Comparison of ENCODE assay signal across 9 cellular contexts in the genomic region with DNA sequence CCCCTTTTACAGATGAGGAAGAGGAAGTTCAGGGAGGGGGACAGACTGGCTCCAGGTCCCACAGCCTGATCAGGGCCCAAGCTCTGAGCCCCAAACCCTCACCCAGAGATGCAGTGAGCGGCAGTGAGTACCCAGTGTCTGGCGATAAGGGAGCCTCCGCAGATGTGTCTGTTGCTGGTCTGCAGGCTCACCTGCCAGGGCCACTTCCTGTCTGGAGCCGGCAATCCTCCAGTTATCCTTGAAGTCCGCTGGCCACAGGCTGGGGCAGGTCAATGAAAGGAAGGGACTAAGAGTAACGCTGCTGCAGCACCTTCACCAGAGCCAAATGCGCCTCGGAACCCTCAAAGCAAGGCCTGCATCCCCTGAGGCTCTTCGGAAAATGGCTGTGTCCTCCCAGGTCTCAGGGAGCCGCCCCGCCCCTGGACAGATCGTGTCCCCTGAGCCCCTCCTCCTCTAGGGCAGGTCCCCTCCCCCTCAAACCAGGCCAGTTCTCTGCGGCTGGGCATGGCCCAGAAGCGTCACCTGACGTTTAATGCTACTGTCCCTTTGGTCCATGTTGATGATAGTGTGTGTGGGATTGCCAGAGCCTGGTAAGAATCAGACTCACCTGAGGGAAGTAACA. TPM values are rescaled to one million over a fixed set of nuclear protein-coding genes. Genes with fewer than 3 reads are reported as not detected.
DNase-seq lines count a peak whose midpoint lies in the region; ATAC-seq and TF ChIP-seq lines count a peak whose summit lies in the region.
"Had no signal": no experiment of that assay in that cellular context is flagged by ENCODE, and none has a peak within 500 bp of the region (broad histone marks: within the 10 kb centered on the region; RNA-seq: fewer than 3 reads in every experiment).

No MANE protein-coding gene starts in this region.

- H2BK12ac ChIP-seq in trophoblast cell (ENCODE audit: low read length): no peak overlapping the region

- ATAC-seq in Panc1 (peak; percentile 73), GM19452 (IDR thresholded peaks at IDR 0.05; ENCODE audit: unreplicated experiment) (no peak)

- peak overlapping the region; percentile 10 for H4K8ac ChIP-seq in trophoblast cell (ENCODE audit: low read depth, low read length)

- WGBS in hepatocyte (ENCODE audit: low lambda C conversion rate, missing lambda C conversion rate): 37% methylated on average over 11 of the region's 15 CpGs
- whole genome bisulfite sequencing in trophoblast cell (ENCODE audit: extremely low coverage, insufficient coverage, insufficient read length): no CpG with 5 or more reads among the region's 15 CpGs

- H3K9ac ChIP-seq in trophoblast cell (ENCODE audit: low read length): no peak overlapping the region

- in situ Hi-C loops in Panc1 (cut with HindIII; ENCODE audit: low pct_unique_long_range_greater_than_20kb, low sequenced_read_pairs): no loop called here

- H3K9me2 ChIP-seq in hepatocyte (replicated peaks; ENCODE audit: insufficient read depth): no peaks in the 10 kb centered on the region

- BruUV-seq in Panc1 (replicated peaks; lab: Mats Ljungman, UMichigan): no TSS peak

- CTCF ChIA-PET in Panc1 (lab: Charles Lee): no interaction called here

- H3K4me2 ChIP-seq in hepatocyte (peak overlapping the region; percentile 84), trophoblast cell (ENCODE audit: low read length) (peak overlapping the region; percentile 79)
- H3K4me2 ChIP-seq: PC-9 had no signal

- DNase-seq in DMS153 (lab: John Stamatoyannopoulos, UW) (peak; percentile 4), Panc1 (ENCODE audit: low read depth, low spot score) (no peak), hepatocyte (ENCODE audit: low spot score) (peak; percentile 77), trophoblast cell (peak; percentile 56 to 66), GM10266 (ENCODE audit: extremely low spot score) (no peak), Kasumi-1 (lab: John Stamatoyannopoulos, UW) (no peak), germinal center (ENCODE audit: low spot score) (no peak)

- H3K9me3 ChIP-seq in Panc1 (ENCODE audit: control insufficient read depth, insufficient read depth, low read depth, low read length): no peaks in the 10 kb centered on the region
- no peaks in the 10 kb centered on the region for H3K9me3 ChIP-seq in hepatocyte (ENCODE audit: low read depth)
- no peaks in the 10 kb centered on the region for H3K9me3 ChIP-seq in trophoblast cell (ENCODE audit: insufficient read depth, low read depth, low read length)

- H2AFZ ChIP-seq in hepatocyte: peak overlapping the region; percentile 73
- H2AFZ ChIP-seq in trophoblast cell (ENCODE audit: insufficient read depth, low read length, poor library complexity): no peak overlapping the region
- H2AFZ ChIP-seq: PC-9 had no signal

- H3K36me3 ChIP-seq in Panc1 (ENCODE audit: control insufficient read depth, insufficient read depth, low read length) (no peaks in the 10 kb centered on the region), hepatocyte (replicated peaks; ENCODE audit: insufficient read depth, low read depth) (no peaks in the 10 kb centered on the region), trophoblast cell (ENCODE audit: control insufficient read depth in 1 of 2, insufficient read depth in 2 of 2, low read length in 2 of 2) (no peaks in the 10 kb centered on the region)

- H2AK5ac ChIP-seq in trophoblast cell (ENCODE audit: low read length): no peak overlapping the region

- H3K27me3 ChIP-seq in Panc1 (ENCODE audit: control insufficient read depth, insufficient read depth, low read length): no peaks in the 10 kb centered on the region
- no peaks in the 10 kb centered on the region for H3K27me3 ChIP-seq in hepatocyte
- H3K27me3 ChIP-seq in trophoblast cell (ENCODE audit: insufficient read depth, low read length): no peaks in the 10 kb centered on the region

- H4K91ac ChIP-seq in trophoblast cell (ENCODE audit: low read depth, low read length): peak overlapping the region; percentile 3

- no peaks in the 10 kb centered on the region for H4K20me1 ChIP-seq in hepatocyte (ENCODE audit: insufficient read depth, poor library complexity, severe bottlenecking)

- no peak overlapping the region for H4K12ac ChIP-seq in trophoblast cell (ENCODE audit: low read depth, low read length)

- peaks cover 3% of the 10 kb centered on the region for H3K79me1 ChIP-seq in trophoblast cell (ENCODE audit: low read length)

- no peak overlapping the region for H3K14ac ChIP-seq in trophoblast cell (ENCODE audit: low read length)

- TF ChIP-seq CTCF in Panc1 (IDR thresholded peaks at IDR 0.05): no peak
- TF ChIP-seq CTCF in hepatocyte (IDR thresholded peaks at IDR 0.05; ENCODE audit: poor library complexity): no peak
- no peak for TF ChIP-seq CTCF in GM10266 (IDR thresholded peaks at IDR 0.05; ENCODE audit: control insufficient read depth, insufficient read depth, low read depth, missing control alignments)

- no peak overlapping the region for H3K18ac ChIP-seq in trophoblast cell (ENCODE audit: low read length)

- intact Hi-C loops in Panc1 (cut with micrococcal nuclease; ENCODE audit: unreplicated experiment): no loop called here

- POLR2A ChIA-PET in Panc1 (lab: Charles Lee): no interaction called here

- H2BK5ac ChIP-seq in trophoblast cell (ENCODE audit: low read depth, low read length, poor library complexity): no peak overlapping the region

- H3K4me3 ChIP-seq in Panc1 (ENCODE audit: low read depth in 2 of 2, low read length in 2 of 2) (peak overlapping the region; percentile 28 to 50), hepatocyte (peak overlapping the region; percentile 12), trophoblast cell (ENCODE audit: low read depth, low read length) (peak overlapping the region; percentile 65)
- H3K4me3 ChIP-seq: PC-9 had no signal

- H3K4ac ChIP-seq in trophoblast cell (ENCODE audit: low read depth, low read length): no peak overlapping the region

- no peak overlapping the region for H3K23ac ChIP-seq in trophoblast cell (ENCODE audit: low read length)

- H3K4me1 ChIP-seq in Panc1 (ENCODE audit: control insufficient read depth, insufficient read depth, low read length) (no peaks in the 10 kb centered on the region; the same call in 1 of the 2 replicates), hepatocyte (ENCODE audit: insufficient read depth) (peaks cover 6% of the 10 kb centered on the region), trophoblast cell (ENCODE audit: control insufficient read depth in 1 of 2, insufficient read depth in 2 of 2, low read length in 2 of 2) (peaks cover 6 to 9% of the 10 kb centered on the region in 2 experiments)

- H3K27ac ChIP-seq in Panc1 (ENCODE audit: low read length) (no peak overlapping the region), hepatocyte (peak overlapping the region; percentile 70), trophoblast cell (ENCODE audit: low read depth, low read length) (no peak overlapping the region)
- H3K27ac ChIP-seq: PC-9 had no signal

- no peak overlapping the region for H2BK120ac ChIP-seq in trophoblast cell (ENCODE audit: insufficient read depth, low read length, poor library complexity)

- H3K79me2 ChIP-seq in hepatocyte (no peaks in the 10 kb centered on the region), trophoblast cell (ENCODE audit: control insufficient read depth, insufficient read depth, low read length, poor library complexity) (no peaks in the 10 kb centered on the region)

RNA-seq across cellular contexts. Expression of a gene that starts 51.5 kb away (rescaled TPM):
- total RNA-seq in Panc1 (2021; ENCODE audit: unreplicated experiment) (not detected), hepatocyte (5.8 and 9.5 TPM in 2 replicates)
- not detected for polyA plus RNA-seq in Panc1 (2012; ENCODE audit: insufficient read length)
- 7.4 and 9.7 TPM in 2 replicates for polyA plus RNA-seq in hepatocyte
- polyA plus RNA-seq in trophoblast cell (2013): 0.86 and 1.3 TPM in 2 replicates
- total RNA-seq: PC-9 had no signal

Comparison
In these comparisons a context has a peak if more than half of its experiments do, and no peak if none do; other contexts are left out.
1. DNase-seq: peak in DMS153 (single experiment), hepatocyte (single experiment) and trophoblast cell (2 of 2); none in Panc1 (single experiment), GM10266 (single experiment), Kasumi-1 (0 of 2) and germinal center (single experiment).
2. H3K4me3 ChIP-seq: peak in every context shown above with its lines; median percentile 65 in trophoblast cell; 39 in Panc1; 12 in hepatocyte.